Comparison of ENCODE assay signal across 19 cellular contexts in the genomic region with DNA sequence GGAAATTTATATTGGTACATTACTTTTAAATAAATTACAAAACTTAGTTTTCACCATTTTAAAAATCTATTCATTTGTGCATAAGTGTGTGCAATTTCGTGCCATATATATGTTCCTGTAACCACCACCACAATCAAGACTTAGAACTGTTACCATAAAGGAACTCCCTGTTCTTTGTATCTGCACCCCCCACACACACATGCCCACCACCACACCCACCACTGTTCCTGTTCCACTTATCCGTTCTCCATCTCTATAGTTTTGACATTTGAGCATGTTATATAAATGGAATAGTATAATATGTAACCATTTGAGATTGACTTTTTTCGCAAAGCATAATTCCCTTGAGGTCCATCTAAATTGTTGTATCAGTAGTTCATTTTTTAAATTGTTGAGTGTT.
DNase-seq lines count a peak whose midpoint lies in the region; ATAC-seq, FAIRE-seq and TF ChIP-seq lines count a peak whose summit lies in the region.
"Had no signal": no experiment of that assay in that cellular context is flagged by ENCODE, and none has a peak within 500 bp of the region (broad histone marks: within the 10 kb centered on the region; RNA-seq: fewer than 3 reads in every experiment).

No MANE protein-coding gene starts in this region.

- H3K4me2 ChIP-seq in A549 = no peak overlapping the region
- H3K4me2 ChIP-seq: GM23338 had no signal

- 89% methylated on average over 3 of the region's 3 CpGs for WGBS in A549 (ENCODE audit: missing lambda C conversion rate)
- WGBS in testis, 2 donors = 59 to 62% methylated on average over 3 of the region's 3 CpGs

- no peaks in the 10 kb centered on the region for H3K27me3 ChIP-seq in CD8-positive, alpha-beta T cell (ENCODE audit: insufficient read depth, low read length)
- H3K27me3 ChIP-seq in testis = no peaks in the 10 kb centered on the region

- peak; percentile 32 for FAIRE-seq in A549 (lab: Jason Lieb, UNC)
- FAIRE-seq: GM18507 had no signal

- H3K27ac ChIP-seq in A549 = no peak overlapping the region
- no peak overlapping the region for H3K27ac ChIP-seq in CD8-positive, alpha-beta T cell (ENCODE audit: low read depth, low read length)
- no peak overlapping the region for H3K27ac ChIP-seq in testis
- H3K27ac ChIP-seq: HL-60 had no signal

- ATAC-seq in A549 = no peak
- no peak for ATAC-seq in CD8-positive, alpha-beta T cell
- no peak for ATAC-seq in left colon
- ATAC-seq: GM23338 had no signal

- H3K4me3 ChIP-seq in A549 (no peak overlapping the region), testis (no peak overlapping the region)
- no peak overlapping the region for H3K4me3 ChIP-seq in CD8-positive, alpha-beta T cell (ENCODE audit: low read depth, low read length)
- H3K4me3 ChIP-seq: GM23338 had no signal

- H3K9me3 ChIP-seq in A549 = no peaks in the 10 kb centered on the region
- no peaks in the 10 kb centered on the region for H3K9me3 ChIP-seq in CD8-positive, alpha-beta T cell (ENCODE audit: low read length)
- H3K9me3 ChIP-seq in testis = no peaks in the 10 kb centered on the region

- CTCF ChIA-PET in A549 (lab: Yijun Ruan, JAX) = interaction anchor here (0.8 kb wide), 1 partner anchor 8 kb away, joined by 3 read pairs; no protein-coding TSS in a partner anchor
- CTCF ChIA-PET in CD8-positive, alpha-beta T cell (lab: Charles Lee) = no interaction called here

- no peak overlapping the region for H3K4me3 Mint-ChIP-seq in CD8-positive, alpha-beta T cell
- H3K4me3 Mint-ChIP-seq: B cell, CD14-positive monocyte, GM23338 had no signal

- TF ChIP-seq RAD21 in A549 (conservative IDR thresholded peaks at IDR 0.05 in 1 of 2, IDR thresholded peaks at IDR 0.05 in 1 of 2) = no peak

- no peaks in the 10 kb centered on the region for H3K27me3 Mint-ChIP-seq in CD8-positive, alpha-beta T cell (ENCODE audit: low read depth)
- H3K27me3 Mint-ChIP-seq: B cell had no signal

- DNase-seq in A549 (ENCODE audit: low read depth in 1 of 2, low spot score in 1 of 2) = no peak
- DNase-seq in CD8-positive, alpha-beta T cell = no peak
- DNase-seq in Kasumi-1 (lab: John Stamatoyannopoulos, UW) = peak; percentile 33 to 40
- DNase-seq in head of caudate nucleus = peak in 30 of 42 donors; percentile 1 to 60 (median 24)
- DNase-seq in left colon = no peak
- DNase-seq in testis = no peak
- DNase-seq in glomerular visceral epithelial cell (ENCODE audit: extremely low spot score) = no peak
- DNase-seq: 8988T, ACHN, Calu3, DMS 273 treated with DMSO at 0.1 percent for 48 hours, H7, IMR-90, KG1 had no signal

- peak overlapping the region; percentile 22 for H3K27ac Mint-ChIP-seq in CD8-positive, alpha-beta T cell
- H3K27ac Mint-ChIP-seq: GM23338 had no signal

- H3K36me3 Mint-ChIP-seq in CD8-positive, alpha-beta T cell = peaks cover 54% of the 10 kb centered on the region

- H3K4me1 ChIP-seq in A549 = no peaks in the 10 kb centered on the region
- H3K4me1 ChIP-seq in CD8-positive, alpha-beta T cell (ENCODE audit: insufficient read depth, low read length) = no peaks in the 10 kb centered on the region
- H3K4me1 ChIP-seq in testis = no peaks in the 10 kb centered on the region

- POLR2A ChIA-PET in A549 (lab: Yijun Ruan, JAX) = no interaction called here
- POLR2A ChIA-PET in CD8-positive, alpha-beta T cell (lab: Charles Lee) = no interaction called here

- intact Hi-C loops in CD8-positive, alpha-beta T cell (cut with DNase I, micrococcal nuclease) = no loop called here
- intact Hi-C loops in head of caudate nucleus (cut with DNase I) = no loop called here
- intact Hi-C loops in left colon (cut with DNase I, micrococcal nuclease) = no loop called here
- intact Hi-C loops in testis (cut with DNase I; ENCODE audit: low total_unique reads) = no loop called here

- H3K9me3 Mint-ChIP-seq in CD8-positive, alpha-beta T cell = no peaks in the 10 kb centered on the region
- H3K9me3 Mint-ChIP-seq: GM23338 had no signal

- TF ChIP-seq EP300 in A549 (IDR thresholded peaks at IDR 0.05) = no peak

- TF ChIP-seq CTCF in A549 (IDR thresholded peaks at IDR 0.05) = no peak
- no peak for TF ChIP-seq CTCF in CD8-positive, alpha-beta T cell (IDR thresholded peaks at IDR 0.05)
- TF ChIP-seq CTCF in testis (IDR thresholded peaks at IDR 0.05) = no peak

- no peak for TF ChIP-seq POLR2A in A549 (IDR thresholded peaks at IDR 0.05; ENCODE audit: low read length)
- no peak for TF ChIP-seq POLR2A in testis (IDR thresholded peaks at IDR 0.05)

- H3K36me3 ChIP-seq in CD8-positive, alpha-beta T cell (ENCODE audit: insufficient read depth, low read length) = peaks cover 5% of the 10 kb centered on the region
- no peaks in the 10 kb centered on the region for H3K36me3 ChIP-seq in testis (ENCODE audit: low read depth, missing control alignments)

- peaks cover 8% of the 10 kb centered on the region for H3K4me1 Mint-ChIP-seq in CD8-positive, alpha-beta T cell (ENCODE audit: low read depth)
- H3K4me1 Mint-ChIP-seq: GM23338 had no signal

TF ChIP-seq in A549, 52 proteins besides CTCF, POLR2A, EP300 and RAD21:
- TF ChIP-seq RARB (CRISPR knock-in tag; IDR thresholded peaks at IDR 0.05) (no peak), NFE2L2 (conservative IDR thresholded peaks at IDR 0.05; ENCODE audit: low read length) (no peak), CHD2 (IDR thresholded peaks at IDR 0.05; ENCODE audit: low read length, partially characterized antibody) (no peak)
- TF ChIP-seq, protein P1, sequence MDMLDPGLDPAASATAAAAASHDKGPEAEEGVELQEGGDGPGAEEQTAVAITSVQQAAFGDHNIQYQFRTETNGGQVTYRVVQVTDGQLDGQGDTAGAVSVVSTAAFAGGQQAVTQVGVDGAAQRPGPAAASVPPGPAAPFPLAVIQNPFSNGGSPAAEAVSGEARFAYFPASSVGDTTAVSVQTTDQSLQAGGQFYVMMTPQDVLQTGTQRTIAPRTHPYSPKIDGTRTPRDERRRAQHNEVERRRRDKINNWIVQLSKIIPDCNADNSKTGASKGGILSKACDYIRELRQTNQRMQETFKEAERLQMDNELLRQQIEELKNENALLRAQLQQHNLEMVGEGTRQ (IDR thresholded peaks at IDR 0.05) = no peak

Comparison
In these comparisons a context has a peak if more than half of its experiments do, and no peak if none do; other contexts are left out.
1. DNase-seq: peak in Kasumi-1 (2 of 2) and head of caudate nucleus (30 of 42); none in A549 (0 of 2), CD8-positive, alpha-beta T cell (0 of 7), left colon (0 of 2), testis (single experiment) and glomerular visceral epithelial cell (single experiment).